10 cellular contexts compared by ENCODE assay signal in the genomic region with DNA sequence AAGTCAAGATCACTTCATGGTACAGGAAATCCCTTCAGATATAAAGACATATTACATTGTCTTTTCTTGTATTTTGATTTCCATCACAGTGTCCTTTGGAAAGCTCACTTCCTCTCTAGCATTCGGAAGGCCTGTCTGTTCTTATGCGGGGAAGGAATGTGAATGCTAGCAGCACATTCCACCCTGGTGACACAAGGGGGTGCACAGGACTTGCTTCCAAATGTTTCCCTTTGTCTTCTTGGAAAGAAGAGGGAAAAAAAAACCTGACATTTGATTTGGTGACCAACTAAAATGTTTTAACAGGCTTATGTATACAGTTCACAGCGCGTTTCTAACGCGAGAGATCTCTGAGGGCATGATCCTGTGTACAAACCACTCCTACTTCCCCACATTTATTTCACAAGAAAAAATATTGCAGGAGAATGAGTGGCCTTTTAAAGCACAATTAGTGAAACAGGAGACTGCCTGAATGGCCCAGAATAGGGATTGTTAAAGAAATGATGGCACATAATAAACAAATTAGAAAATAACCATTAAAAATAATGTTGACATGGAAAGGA.
DNase-seq lines count a peak whose midpoint lies in the region; ATAC-seq and TF ChIP-seq lines count a peak whose summit lies in the region.
"Had no signal": no experiment of that assay in that cellular context is flagged by ENCODE, and none has a peak within 500 bp of the region (broad histone marks: within the 10 kb centered on the region; RNA-seq: fewer than 3 reads in every experiment).

No MANE protein-coding gene starts in this region.

- peaks cover 5% of the 10 kb centered on the region for H3K4me1 Mint-ChIP-seq in neural crest cell

- no peaks in the 10 kb centered on the region for H3K9me3 Mint-ChIP-seq in neural crest cell

- H3K4me3 Mint-ChIP-seq in neural crest cell = no peak overlapping the region

- no peak for ATAC-seq in HG03025 (IDR thresholded peaks at IDR 0.05; ENCODE audit: low FRiP score, unreplicated experiment)

- no peak overlapping the region for H3K4me3 ChIP-seq in fibroblast of mammary gland (ENCODE audit: control insufficient read depth, low read depth, low read length)
- H3K4me3 ChIP-seq: lung, uterus had no signal

- DNase-seq in ELR (ENCODE audit: low read depth) (peak; percentile 54), NCI-H2227 (lab: John Stamatoyannopoulos, UW; ENCODE audit: unreplicated experiment) (peak; percentile 76), fibroblast of mammary gland (ENCODE audit: low read depth) (peak; percentile 49), neural crest cell (ENCODE audit: low read depth, low spot score) (peak; percentile 29), GM19240 (ENCODE audit: insufficient read length, low spot score) (no peak)
- DNase-seq in activated naive CD4-positive, alpha-beta T cell treated with Interleukin-2 at 50 U/mL for 16 hours = no peak
- DNase-seq in activated CD4-positive, alpha-beta T cell treated with anti-CD3 and anti-CD28 coated beads, Interleukin-2, amount 50 U/mL, for 48 hours = no peak
- DNase-seq: uterus had no signal

- peak overlapping the region; percentile 94 for H3K27ac Mint-ChIP-seq in neural crest cell (ENCODE audit: unreplicated experiment)

- no peaks in the 10 kb centered on the region for H3K27me3 Mint-ChIP-seq in neural crest cell (ENCODE audit: low read depth)

- TF ChIP-seq CTCF in fibroblast of mammary gland (conservative IDR thresholded peaks at IDR 0.05; ENCODE audit: control insufficient read depth, insufficient read depth, low read depth, low read length) = peak; percentile 41
- TF ChIP-seq CTCF in neural crest cell (conservative IDR thresholded peaks at IDR 0.05) = peak; percentile 55

- no peaks in the 10 kb centered on the region for H3K36me3 Mint-ChIP-seq in neural crest cell (ENCODE audit: low read depth)

Comparison
In these comparisons a context has a peak if more than half of its experiments do, and no peak if none do; other contexts are left out.
1. DNase-seq: peak in ELR (single experiment), NCI-H2227 (single experiment), fibroblast of mammary gland (single experiment) and neural crest cell (single experiment); none in activated naive CD4-positive, alpha-beta T cell treated with Interleukin-2 at 50 U/mL for 16 hours (single experiment), activated CD4-positive, alpha-beta T cell treated with anti-CD3 and anti-CD28 coated beads, Interleukin-2, amount 50 U/mL, for 48 hours (0 of 2) and GM19240 (single experiment).